10 cellular contexts compared by ENCODE assay signal in genomic region chr14:92259613-92260357, GRCh38.
DNase-seq lines count a peak whose midpoint lies in the region; ATAC-seq and TF ChIP-seq lines count a peak whose summit lies in the region.
"Had no signal": no experiment of that assay in that cellular context is flagged by ENCODE, and none has a peak within 500 bp of the region (broad histone marks: within the 10 kb centered on the region; RNA-seq: fewer than 3 reads in every experiment).

No MANE protein-coding gene starts in this region.

- peaks cover 5% of the 10 kb centered on the region for H3K27me3 Mint-ChIP-seq in memory B cell

- H3K27me3 ChIP-seq in foreskin keratinocyte = peaks cover 29% of the 10 kb centered on the region

- no peaks in the 10 kb centered on the region for H3K36me3 Mint-ChIP-seq in memory B cell

- no peak overlapping the region for H3K27ac ChIP-seq in foreskin keratinocyte
- H3K27ac ChIP-seq: cardiac muscle cell had no signal

- ATAC-seq in GM18867 (IDR thresholded peaks at IDR 0.05; ENCODE audit: unreplicated experiment) = peak; percentile 78
- ATAC-seq in GM21786 (IDR thresholded peaks at IDR 0.05; ENCODE audit: unreplicated experiment) = peak; percentile 83
- ATAC-seq in HG03520 (IDR thresholded peaks at IDR 0.05; ENCODE audit: unreplicated experiment) = peak; percentile 64
- ATAC-seq in memory B cell (ENCODE audit: low read depth) = peak; percentile 43
- ATAC-seq in foreskin keratinocyte = no peak

- H3K4me1 ChIP-seq in foreskin keratinocyte = no peaks in the 10 kb centered on the region

- no peak overlapping the region for H3K4me3 Mint-ChIP-seq in memory B cell

- H3K27ac Mint-ChIP-seq in memory B cell = peak overlapping the region; percentile 70

- TF ChIP-seq CTCF in foreskin keratinocyte (conservative IDR thresholded peaks at IDR 0.05) = no peak

- DNase-seq in memory B cell (ENCODE audit: low spot score in 2 of 2) = no peak
- no peak for DNase-seq in stimulated activated CD4-positive, alpha-beta T cell treated with anti-CD3 and anti-CD28 coated beads, Interleukin-4, amount 100 ng/mL, for 24 hours
- no peak for DNase-seq in AG20443 (ENCODE audit: low spot score)
- DNase-seq in foreskin keratinocyte = no peak
- DNase-seq in COLO668 (lab: John Stamatoyannopoulos, UW; ENCODE audit: unreplicated experiment) = no peak
- DNase-seq: NCI-H1105 treated with DMSO at 0.1 percent for 48 hours had no signal

- peaks cover 10% of the 10 kb centered on the region for H3K4me1 Mint-ChIP-seq in memory B cell

- no peaks in the 10 kb centered on the region for H3K9me3 Mint-ChIP-seq in memory B cell
